Comparison of ENCODE assay signal across 7 cellular contexts in the genomic region with DNA sequence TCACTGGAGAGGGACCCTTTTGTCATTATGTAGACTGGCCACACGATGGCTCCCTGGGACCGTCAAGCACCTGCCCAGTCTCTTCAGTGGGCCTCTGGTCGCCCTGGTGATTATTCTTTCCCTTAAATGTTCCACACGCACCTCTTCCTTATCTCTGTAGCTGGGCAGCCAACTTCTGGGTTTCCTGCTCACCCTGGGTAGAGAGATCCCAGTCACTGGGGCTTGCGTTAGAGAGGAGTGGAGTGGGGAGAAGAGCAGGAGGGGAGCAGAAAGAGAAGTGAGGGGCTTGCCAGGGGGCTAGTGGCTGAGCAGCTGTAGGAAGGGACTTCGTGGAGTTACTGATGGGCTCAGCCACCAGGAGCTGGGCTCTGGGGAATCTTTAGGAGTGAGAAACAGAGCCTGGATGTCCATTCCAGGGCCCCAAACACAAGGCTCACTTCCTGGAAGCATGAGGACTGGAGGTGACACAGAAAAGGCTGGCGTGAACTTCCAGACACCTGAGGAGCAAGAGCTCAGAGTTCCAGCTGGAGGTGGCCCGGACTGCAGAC.
A peak's percentile ranks its signal among the peaks of the same experiment; 100 is the strongest.
DNase-seq lines count a peak whose midpoint lies in the region; ATAC-seq and TF ChIP-seq lines count a peak whose summit lies in the region.

No MANE protein-coding gene starts in this region.

- H3K4me1 ChIP-seq in lung (ENCODE audit: control insufficient read depth in 2 of 2, insufficient read depth in 2 of 2, low read length in 2 of 2): no peaks in the 10 kb centered on the region

- no peak overlapping the region for H3K27ac ChIP-seq in lung (ENCODE audit: low read depth in 1 of 2, low read length in 1 of 2)

- 29 to 31% methylated on average over 8 of the region's 8 CpGs for WGBS in lung, 2 donors

- no peak for ATAC-seq in lung (ENCODE audit: insufficient read depth, low FRiP score)
- no peak for ATAC-seq in GM21737 (IDR thresholded peaks at IDR 0.05; ENCODE audit: unreplicated experiment)

- H3K36me3 ChIP-seq in lung (ENCODE audit: control insufficient read depth in 2 of 2, insufficient read depth in 2 of 2, low read length in 2 of 2): no peaks in the 10 kb centered on the region

- H3K27me3 ChIP-seq in lung (ENCODE audit: control insufficient read depth, insufficient read depth): no peaks in the 10 kb centered on the region

- DNase-seq in GDM1 (lab: John Stamatoyannopoulos, UW): peak; percentile 5
- peak; percentile 48 for DNase-seq in HK-2 (ENCODE audit: unreplicated experiment)
- peak; percentile 19 for DNase-seq in NCI-H82 treated with DMSO at 0.1 percent for 48 hours (lab: John Stamatoyannopoulos, UW; ENCODE audit: unreplicated experiment)
- DNase-seq in dermis microvascular lymphatic vessel endothelial cell (ENCODE audit: low read depth in 2 of 2): peak; percentile 33 to 64
- no peak for DNase-seq in lung (ENCODE audit: low spot score)
- DNase-seq in NK-92 treated with Interleukin-12 subunit alpha and Interleukin-12 subunit beta, amount 100 ng/mL, for 24 hours (lab: John Stamatoyannopoulos, UW): no peak

- TF ChIP-seq CTCF in lung (IDR thresholded peaks at IDR 0.05; ENCODE audit: control extremely low read depth, extremely low read depth): peak; percentile 29

- no peak overlapping the region for H3K4me3 ChIP-seq in lung

- H3K9me3 ChIP-seq in lung (ENCODE audit: control insufficient read depth in 2 of 2, insufficient read depth in 1 of 2, low read length in 1 of 2): peaks cover 0 to 2% of the 10 kb centered on the region in 2 donors

Comparison
In these comparisons a context has a peak if more than half of its experiments do, and no peak if none do; other contexts are left out.
1. DNase-seq: peak in GDM1 (single experiment), HK-2 (single experiment), NCI-H82 treated with DMSO at 0.1 percent for 48 hours (single experiment) and dermis microvascular lymphatic vessel endothelial cell (2 of 2); none in lung (single experiment) and NK-92 treated with Interleukin-12 subunit alpha and Interleukin-12 subunit beta, amount 100 ng/mL, for 24 hours (single experiment).